8 cellular contexts compared by ENCODE assay signal in genomic region chr15:22665711-22666110, GRCh38.
A peak's percentile ranks its signal among the peaks of the same experiment; 100 is the strongest.
DNase-seq lines count a peak whose midpoint lies in the region; ATAC-seq, FAIRE-seq and TF ChIP-seq lines count a peak whose summit lies in the region.
"Not testable (repeated sequence)": the region's sequence is repeated elsewhere in the genome, so short reads cannot be mapped to it uniquely, and the experiment has no call there.

No MANE protein-coding gene starts in this region.

- 0% methylated on average over 1 of the region's 2 CpGs for WGBS in GM12878 (ENCODE audit: insufficient coverage, insufficient replicate concordance, low lambda C conversion rate, missing lambda C conversion rate)
- 28 to 33% methylated on average over 2 of the region's 2 CpGs for WGBS in esophagus squamous epithelium, 2 donors
- WGBS in sigmoid colon, 2 donors, result 2 to 18% methylated on average over 1 of the region's 2 CpGs

- H3K27me3 ChIP-seq in Caco-2 (replicated peaks; ENCODE audit: control insufficient read depth, insufficient read depth, low read length); GM12878 (replicated peaks in 1 of 2; ENCODE audit: control insufficient read depth in 2 of 2, insufficient read depth in 2 of 2, low read length in 1 of 2); esophagus squamous epithelium; sigmoid colon: not testable (repeated sequence)

- H3K4me1 Mint-ChIP-seq in Caco-2 (ENCODE audit: low read depth, unreplicated experiment); memory B cell; type B pancreatic cell (ENCODE audit: unreplicated experiment): not testable (repeated sequence)
- peaks cover 12% of the 10 kb centered on the region for H3K4me1 Mint-ChIP-seq in activated CD4-positive, alpha-beta memory T cell treated with anti-CD3 and anti-CD28 coated beads for 36 hours (ENCODE audit: low read depth)

- not testable (repeated sequence) for H4K20me1 ChIP-seq in GM12878 (ENCODE audit: control insufficient read depth, insufficient read depth)

- H3K4me1 ChIP-seq in Caco-2; GM12878 (ENCODE audit: control insufficient read depth, insufficient read depth, low read length); esophagus squamous epithelium; sigmoid colon: not testable (repeated sequence)

- H3K79me2 ChIP-seq in GM12878 (ENCODE audit: control insufficient read depth, insufficient read depth, low read length), result not testable (repeated sequence)

- TSS peak; percentile 72 for BruUV-seq in Caco-2 (replicated peaks; lab: Mats Ljungman, UMichigan)
- BruUV-seq in GM12878 (replicated peaks; lab: Mats Ljungman, UMichigan), result TSS peak; percentile 80

- H3K4me3 ChIP-seq in Caco-2 (ENCODE audit: low read depth, low read length); GM12878: not testable (repeated sequence)
- H3K4me3 ChIP-seq in NB4 (ENCODE audit: low read depth, low read length) (peak overlapping the region; percentile 59), esophagus squamous epithelium (peak overlapping the region in 3 of 4 donors; percentile 50 to 82 (median 64)), sigmoid colon (peak overlapping the region in 3 of 4 donors; percentile 57 to 71 (median 63))

- H3K36me3 ChIP-seq in Caco-2 (ENCODE audit: control insufficient read depth, insufficient read depth, low read length); GM12878 (ENCODE audit: control insufficient read depth in 2 of 2, insufficient read depth in 2 of 2, low read length in 1 of 2); esophagus squamous epithelium; sigmoid colon: not testable (repeated sequence)

- SMC1A ChIA-PET in GM12878 (lab: Charles Lee; ENCODE audit: uncharacterized antibody, unreplicated experiment), result not testable (repeated sequence)

- not testable (repeated sequence) for TF ChIP-seq POLR2A in NB4 (IDR thresholded peaks at IDR 0.05; ENCODE audit: extremely low read depth, insufficient read length); GM12878 (IDR thresholded peaks at IDR 0.05; ENCODE audit: low read depth, low read length); esophagus squamous epithelium (IDR thresholded peaks at IDR 0.05); sigmoid colon (IDR thresholded peaks at IDR 0.05)

- H3K36me3 Mint-ChIP-seq in Caco-2 (ENCODE audit: insufficient read depth, unreplicated experiment); activated CD4-positive, alpha-beta memory T cell treated with anti-CD3 and anti-CD28 coated beads for 36 hours; memory B cell; type B pancreatic cell: not testable (repeated sequence)

- H2AFZ ChIP-seq in GM12878 (ENCODE audit: control insufficient read depth, low read depth, low read length), result not testable (repeated sequence)

- CTCF ChIA-PET in Caco-2 (lab: Charles Lee); activated CD4-positive, alpha-beta memory T cell treated with anti-CD3 and anti-CD28 coated beads for 36 hours (lab: Charles Lee); GM12878 (lab: Yijun Ruan, JAX): not testable (repeated sequence)

- not testable (repeated sequence) for ATAC-seq in GM12878; memory B cell (ENCODE audit: low read depth)

- TF ChIP-seq EP300 in GM12878 (IDR thresholded peaks at IDR 0.05; ENCODE audit: borderline replicate concordance in 1 of 2, control insufficient read depth in 1 of 2, low read depth in 2 of 2, low read length in 2 of 2); sigmoid colon (IDR thresholded peaks at IDR 0.05): not testable (repeated sequence)

- H3K27ac ChIP-seq in GM12878 (ENCODE audit: control insufficient read depth, insufficient read depth) (peak overlapping the region; percentile 48; the same call in 1 of the 2 replicates), esophagus squamous epithelium (peak overlapping the region; percentile 75 to 95 (median 82)), sigmoid colon (peak overlapping the region; percentile 88 to 96 (median 90))

- TF ChIP-seq RAD21 in GM12878 (IDR thresholded peaks at IDR 0.05; ENCODE audit: insufficient read depth, low read depth, low read length), result not testable (repeated sequence)

- not testable (repeated sequence) for H3K9ac ChIP-seq in GM12878 (ENCODE audit: control insufficient read depth, insufficient read depth, low read length)

- POLR2A ChIA-PET in Caco-2 (lab: Charles Lee); activated CD4-positive, alpha-beta memory T cell treated with anti-CD3 and anti-CD28 coated beads for 36 hours (lab: Charles Lee); GM12878 (lab: Charles Lee): not testable (repeated sequence)

- not testable (repeated sequence) for H3K27ac Mint-ChIP-seq in Caco-2 (ENCODE audit: unreplicated experiment); type B pancreatic cell
- H3K27ac Mint-ChIP-seq in activated CD4-positive, alpha-beta memory T cell treated with anti-CD3 and anti-CD28 coated beads for 36 hours, result peak overlapping the region; percentile 75
- H3K27ac Mint-ChIP-seq in memory B cell, result peak overlapping the region; percentile 86

- H3K9me3 ChIP-seq in Caco-2; GM12878 (replicated peaks; ENCODE audit: control insufficient read depth, insufficient read depth, low read length); esophagus squamous epithelium; sigmoid colon: not testable (repeated sequence)

- not testable (repeated sequence) for TF ChIP-seq CTCF in Caco-2 (IDR thresholded peaks at IDR 0.05; ENCODE audit: insufficient read depth in 1 of 2, low read depth in 1 of 2, low read length in 1 of 2, severe bottlenecking in 1 of 2, unreplicated experiment in 1 of 2); NB4 (IDR thresholded peaks at IDR 0.05; ENCODE audit: low read depth, low read length); GM12878 (IDR thresholded peaks at IDR 0.05 in 2 of 3, conservative IDR thresholded peaks at IDR 0.05 in 1 of 3; ENCODE audit: control insufficient read depth in 2 of 3, extremely low read depth in 1 of 3, insufficient read depth in 1 of 3, low read depth in 3 of 3, low read length in 3 of 3); esophagus squamous epithelium (IDR thresholded peaks at IDR 0.05); sigmoid colon (IDR thresholded peaks at IDR 0.05); type B pancreatic cell (conservative IDR thresholded peaks at IDR 0.05)

- H3K4me2 ChIP-seq in GM12878 (ENCODE audit: control insufficient read depth, insufficient read depth), result peak overlapping the region; percentile 50; the same call in 1 of the 2 replicates

- not testable (repeated sequence) for FAIRE-seq in GM12878 (lab: Jason Lieb, UNC)

- intact Hi-C loops in Caco-2 (cut with micrococcal nuclease; ENCODE audit: unreplicated experiment); GM12878 (cut with micrococcal nuclease; ENCODE audit: unreplicated experiment); esophagus squamous epithelium (cut with DNase I); sigmoid colon (cut with DNase I): not testable (repeated sequence)
- intact Hi-C loops in activated CD4-positive, alpha-beta memory T cell treated with anti-CD3 and anti-CD28 coated beads for 36 hours (cut with micrococcal nuclease), result loop anchor here (1.0 kb wide), 1 partner anchor 115 kb away; no protein-coding TSS in a partner anchor

- in situ Hi-C loops in GM12878 (cut with MboI), result not testable (repeated sequence)

- RAD21 ChIA-PET in GM12878 (lab: Charles Lee; ENCODE audit: unreplicated experiment), result interaction anchor here (1.0 to 1.4 kb wide), 2 partner anchors 131 to 175 kb away, joined by 4 to 6 read pairs; no protein-coding TSS in a partner anchor

- H3K9me3 Mint-ChIP-seq in Caco-2 (ENCODE audit: unreplicated experiment); activated CD4-positive, alpha-beta memory T cell treated with anti-CD3 and anti-CD28 coated beads for 36 hours; memory B cell; type B pancreatic cell: not testable (repeated sequence)

- H3K4me3 Mint-ChIP-seq in Caco-2 (ENCODE audit: unreplicated experiment), result peak overlapping the region; percentile 73
- peak overlapping the region; percentile 56 for H3K4me3 Mint-ChIP-seq in activated CD4-positive, alpha-beta memory T cell treated with anti-CD3 and anti-CD28 coated beads for 36 hours
- peak overlapping the region; percentile 81 for H3K4me3 Mint-ChIP-seq in memory B cell
- peak overlapping the region; percentile 87 for H3K4me3 Mint-ChIP-seq in type B pancreatic cell

- not testable (repeated sequence) for H3K27me3 Mint-ChIP-seq in Caco-2 (ENCODE audit: insufficient read depth, unreplicated experiment); activated CD4-positive, alpha-beta memory T cell treated with anti-CD3 and anti-CD28 coated beads for 36 hours; memory B cell
- H3K27me3 Mint-ChIP-seq in type B pancreatic cell, result peaks cover 19% of the 10 kb centered on the region

- DNase-seq in Caco-2; NB4 (ENCODE audit: low read depth); GM12878 (ENCODE audit: low read depth, low spot score); esophagus squamous epithelium (lab: John Stamatoyannopoulos, UW); memory B cell (ENCODE audit: low spot score in 2 of 2); sigmoid colon; type B pancreatic cell (ENCODE audit: extremely low spot score, unreplicated experiment): not testable (repeated sequence)
- DNase-seq in activated CD4-positive, alpha-beta memory T cell treated with anti-CD3 and anti-CD28 coated beads for 36 hours, result peak; percentile 30

TF ChIP-seq in GM12878, 131 proteins besides CTCF, POLR2A, EP300 and RAD21 (continues in another document):
- TF ChIP-seq TCF7 (IDR thresholded peaks at IDR 0.05; ENCODE audit: borderline replicate concordance), result peak; percentile 74
